1 cellular context compared by ENCODE assay signal in the genomic region with DNA sequence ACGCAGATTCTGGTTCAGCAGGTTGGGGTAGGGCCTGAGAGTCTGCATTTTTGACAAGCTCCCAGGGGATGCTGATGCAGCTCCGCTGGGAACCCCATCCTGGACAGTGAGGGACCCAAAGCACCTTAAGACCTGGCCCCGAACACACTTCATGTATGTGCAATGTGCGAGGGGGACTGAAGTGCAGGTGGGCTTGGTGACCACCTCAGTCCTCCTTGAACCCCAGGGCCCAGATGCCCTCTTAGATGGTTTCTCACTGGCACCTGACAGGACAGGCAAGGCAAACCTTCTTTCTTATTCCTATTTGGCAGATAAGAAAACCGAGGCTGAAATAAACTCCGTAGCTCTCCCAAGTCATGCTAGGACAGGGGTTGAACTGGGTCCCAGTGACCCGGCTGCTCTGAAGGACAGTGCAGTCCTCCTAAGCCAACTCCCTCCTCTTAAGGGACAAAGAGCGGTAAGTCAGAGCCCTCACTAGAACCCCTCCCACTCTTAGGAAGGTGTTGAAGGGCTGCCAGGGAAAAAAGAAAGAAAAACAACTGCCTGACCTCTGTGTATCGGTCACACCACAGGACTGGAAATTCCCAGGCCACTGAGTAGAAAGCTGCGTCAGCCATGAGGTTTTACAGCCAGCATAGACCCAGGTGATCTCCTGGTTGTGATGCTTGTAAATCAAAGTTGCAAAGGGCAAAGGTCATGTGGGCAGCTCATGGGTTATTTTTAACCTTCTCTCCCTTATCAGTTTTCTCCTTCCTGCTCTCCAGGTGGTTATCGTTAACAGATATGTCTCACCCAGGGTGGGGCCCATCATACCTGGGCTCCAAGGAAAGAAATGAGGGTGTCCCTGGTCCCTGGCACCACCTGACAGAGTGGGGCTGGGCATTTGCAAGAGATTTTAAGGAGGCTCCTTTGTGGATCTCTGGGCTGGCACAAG.
TF ChIP-seq lines count a peak whose summit lies in the region.

No MANE protein-coding gene starts in this region.

TF ChIP-seq in HEK293, 187 proteins besides CTCF, POLR2A, EP300 and RAD21 (continued from another document):
- TF ChIP-seq, protein P1, sequence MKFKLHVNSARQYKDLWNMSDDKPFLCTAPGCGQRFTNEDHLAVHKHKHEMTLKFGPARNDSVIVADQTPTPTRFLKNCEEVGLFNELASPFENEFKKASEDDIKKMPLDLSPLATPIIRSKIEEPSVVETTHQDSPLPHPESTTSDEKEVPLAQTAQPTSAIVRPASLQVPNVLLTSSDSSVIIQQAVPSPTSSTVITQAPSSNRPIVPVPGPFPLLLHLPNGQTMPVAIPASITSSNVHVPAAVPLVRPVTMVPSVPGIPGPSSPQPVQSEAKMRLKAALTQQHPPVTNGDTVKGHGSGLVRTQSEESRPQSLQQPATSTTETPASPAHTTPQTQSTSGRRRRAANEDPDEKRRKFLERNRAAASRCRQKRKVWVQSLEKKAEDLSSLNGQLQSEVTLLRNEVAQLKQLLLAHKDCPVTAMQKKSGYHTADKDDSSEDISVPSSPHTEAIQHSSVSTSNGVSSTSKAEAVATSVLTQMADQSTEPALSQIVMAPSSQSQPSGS (tag by site-specific recombination; IDR thresholded peaks at IDR 0.05; ENCODE audit: low read depth): no peak
- TF ChIP-seq, protein P2, sequence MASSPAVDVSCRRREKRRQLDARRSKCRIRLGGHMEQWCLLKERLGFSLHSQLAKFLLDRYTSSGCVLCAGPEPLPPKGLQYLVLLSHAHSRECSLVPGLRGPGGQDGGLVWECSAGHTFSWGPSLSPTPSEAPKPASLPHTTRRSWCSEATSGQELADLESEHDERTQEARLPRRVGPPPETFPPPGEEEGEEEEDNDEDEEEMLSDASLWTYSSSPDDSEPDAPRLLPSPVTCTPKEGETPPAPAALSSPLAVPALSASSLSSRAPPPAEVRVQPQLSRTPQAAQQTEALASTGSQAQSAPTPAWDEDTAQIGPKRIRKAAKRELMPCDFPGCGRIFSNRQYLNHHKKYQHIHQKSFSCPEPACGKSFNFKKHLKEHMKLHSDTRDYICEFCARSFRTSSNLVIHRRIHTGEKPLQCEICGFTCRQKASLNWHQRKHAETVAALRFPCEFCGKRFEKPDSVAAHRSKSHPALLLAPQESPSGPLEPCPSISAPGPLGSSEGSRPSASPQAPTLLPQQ (tag by site-specific recombination; IDR thresholded peaks at IDR 0.05): no peak
- TF ChIP-seq ZNF585B (tag by site-specific recombination; IDR thresholded peaks at IDR 0.05): no peak
